1 cellular context compared by ENCODE assay signal in the genomic region with DNA sequence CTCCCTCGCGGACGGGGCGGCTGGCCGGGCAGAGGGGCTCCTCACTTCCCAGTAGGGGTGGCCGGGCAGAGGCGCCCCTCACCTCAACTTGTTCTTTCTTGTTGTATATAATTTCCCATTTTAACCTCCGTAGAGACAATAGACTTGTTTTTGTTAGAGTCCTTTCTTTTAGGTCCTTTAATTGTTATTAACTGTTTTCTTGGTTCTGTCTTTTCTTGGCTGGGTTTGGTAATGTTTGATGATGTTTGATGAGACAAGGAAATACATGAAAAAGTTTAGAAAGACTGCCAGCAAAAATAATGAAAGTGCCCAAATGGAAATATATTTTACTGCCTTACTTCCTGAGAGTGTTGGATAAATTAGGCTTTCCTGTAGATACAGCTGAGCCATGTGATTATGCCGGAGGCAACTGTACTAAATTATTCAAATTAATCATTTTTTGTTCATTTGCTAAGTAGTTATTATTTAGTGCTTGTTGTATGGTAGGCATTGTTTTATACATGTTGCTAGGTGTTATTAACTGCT.
TF ChIP-seq lines count a peak whose summit lies in the region.

No MANE protein-coding gene starts in this region.

TF ChIP-seq in endothelial cell of umbilical vein, 7 proteins besides CTCF, POLR2A, EP300 and RAD21:
- TF ChIP-seq, protein P1, sequence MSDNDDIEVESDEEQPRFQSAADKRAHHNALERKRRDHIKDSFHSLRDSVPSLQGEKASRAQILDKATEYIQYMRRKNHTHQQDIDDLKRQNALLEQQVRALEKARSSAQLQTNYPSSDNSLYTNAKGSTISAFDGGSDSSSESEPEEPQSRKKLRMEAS (IDR thresholded peaks at IDR 0.05; ENCODE audit: insufficient read depth, insufficient read length), result no peak
- TF ChIP-seq POLR2AphosphoS5 (IDR thresholded peaks at IDR 0.05; ENCODE audit: insufficient read depth, low read depth, low read length), result no peak
TF ChIP-seq in endothelial cell of umbilical vein: peak in this region for 0.
